28 cellular contexts compared by ENCODE assay signal in the genomic region with DNA sequence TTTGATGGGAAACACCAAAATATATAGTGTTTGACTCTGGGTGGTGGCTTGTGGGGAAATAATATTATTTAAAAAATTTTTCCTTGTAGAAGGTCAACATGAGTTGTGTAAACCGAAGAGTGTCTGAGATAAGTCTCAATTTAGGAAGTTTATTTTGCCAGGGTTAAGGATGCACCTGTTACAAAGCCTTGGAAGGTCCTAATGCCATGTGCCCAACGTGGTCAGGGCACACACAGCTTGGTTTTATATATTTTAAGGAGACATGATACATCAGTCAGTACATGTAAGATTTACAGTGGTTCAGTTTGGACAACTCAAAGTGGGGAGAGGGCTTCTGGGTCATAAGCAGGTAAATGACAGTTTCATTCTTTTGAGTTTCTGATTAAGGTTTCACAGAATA.
"Had no signal": no experiment of that assay in that cellular context is flagged by ENCODE, and none has a peak within 500 bp of the region (broad histone marks: within the 10 kb centered on the region; RNA-seq: fewer than 3 reads in every experiment).

No MANE protein-coding gene starts in this region.

- ATAC-seq: mucosa of descending colon; natural killer cell treated with Interleukin-12 subunit alpha and Interleukin-12 subunit beta and Interleukin-15 and Interleukin-18, amount 100 ng/mL, for 72 hours; right lobe of liver; stimulated activated naive CD8-positive, alpha-beta T cell treated with anti-CD3 and anti-CD28 coated beads, Interleukin-15, Interleukin-2, amounts not matched to agents 100 U/mL and 50 U/mL, for 24 hours had no signal

- H3K4me3 Mint-ChIP-seq: immature natural killer cell; naive thymus-derived CD4-positive, alpha-beta T cell; natural killer cell treated with Interleukin-12 subunit alpha and Interleukin-12 subunit beta and Interleukin-15 and Interleukin-18, amount 100 ng/mL, for 72 hours; stimulated activated naive B cell treated with anti-CD40 and anti-IgM and Interleukin-4, amounts not matched to agents 10 μg/mL and 1 μg/mL and 100 μg/mL, for 72 hours; type B pancreatic cell had no signal

- H3K27me3 ChIP-seq: ovary, right atrium auricular region, right lobe of liver, stomach, suprapubic skin, tibial artery, vagina had no signal

- H3K36me3 Mint-ChIP-seq: immature natural killer cell, type B pancreatic cell had no signal

- H3K27ac Mint-ChIP-seq: naive thymus-derived CD4-positive, alpha-beta T cell; natural killer cell treated with Interleukin-12 subunit alpha and Interleukin-12 subunit beta and Interleukin-15 and Interleukin-18, amount 100 ng/mL, for 72 hours; progenitor cell of endocrine pancreas; stimulated activated naive B cell treated with anti-CD40 and anti-IgM and Interleukin-4, amounts not matched to agents 10 μg/mL and 1 μg/mL and 100 μg/mL, for 72 hours; type B pancreatic cell had no signal

- H3K4me3 ChIP-seq: left ventricle myocardium inferior, lung, mucosa of descending colon, ovary, right atrium auricular region, right lobe of liver, skin epidermis, stomach, suprapubic skin, thoracic aorta, tibial artery, vagina had no signal

- H3K27me3 Mint-ChIP-seq: naive thymus-derived CD4-positive, alpha-beta T cell; natural killer cell treated with Interleukin-12 subunit alpha and Interleukin-12 subunit beta and Interleukin-15 and Interleukin-18, amount 100 ng/mL, for 72 hours; progenitor cell of endocrine pancreas; stimulated activated naive B cell treated with anti-CD40 and anti-IgM and Interleukin-4, amounts not matched to agents 10 μg/mL and 1 μg/mL and 100 μg/mL, for 72 hours; type B pancreatic cell had no signal

- DNase-seq: hypothalamus; immature natural killer cell; kidney; left colon; left ventricle myocardium inferior; midbrain; mucosa of descending colon; naive thymus-derived CD4-positive, alpha-beta T cell; ovary; right lobe of liver; stimulated activated CD4-positive, alpha-beta T cell treated with anti-CD3 and anti-CD28 coated beads, Interleukin-12 subunit alpha, Interleukin-12 subunit beta, amount 100 ng/mL, for 4 hours; stimulated activated CD4-positive, alpha-beta T cell treated with anti-CD3 and anti-CD28 coated beads, Interleukin-15, amount 100 ng/mL, for 24 hours; stimulated activated CD4-positive, alpha-beta T cell treated with anti-CD3 and anti-CD28 coated beads, Interleukin-2, amount 100 ng/mL, for 24 hours; stimulated activated CD4-positive, alpha-beta T cell treated with anti-CD3 and anti-CD28 coated beads, Interleukin-4, amount 100 ng/mL, for 1 hour; stimulated activated naive B cell treated with anti-CD40 and anti-IgM and Interleukin-4, amounts not matched to agents 10 μg/mL and 1 μg/mL and 100 μg/mL, for 72 hours; stimulated activated naive CD8-positive, alpha-beta T cell treated with anti-CD3 and anti-CD28 coated beads, Interleukin-15, Interleukin-2, amounts not matched to agents 100 U/mL and 50 U/mL, for 24 hours; stomach; tibial artery had no signal

- FAIRE-seq: islet of Langerhans, kidney had no signal

- H3K9me3 Mint-ChIP-seq: natural killer cell treated with Interleukin-12 subunit alpha and Interleukin-12 subunit beta and Interleukin-15 and Interleukin-18, amount 100 ng/mL, for 72 hours; type B pancreatic cell had no signal

- H3K9me3 ChIP-seq: left ventricle myocardium inferior, mucosa of descending colon, ovary, right atrium auricular region, right lobe of liver, stomach, suprapubic skin, thoracic aorta, tibial artery, vagina had no signal

- H3K36me3 ChIP-seq: left ventricle myocardium inferior, ovary, right atrium auricular region, right lobe of liver, stomach, suprapubic skin, thoracic aorta, tibial artery, vagina had no signal

- H3K27ac ChIP-seq: left ventricle myocardium inferior, ovary, right atrium auricular region, right lobe of liver, skin epidermis, stomach, suprapubic skin, thoracic aorta, tibial artery, vagina had no signal
